In genomic region chr11:79465160-79465559, GRCh38 we compare ENCODE assay signal across 29 cellular contexts. TPM values are rescaled to one million over a fixed set of nuclear protein-coding genes. Genes with fewer than 3 reads are reported as not detected.
"Had no signal": no experiment of that assay in that cellular context is flagged by ENCODE, and none has a peak within 500 bp of the region (broad histone marks: within the 10 kb centered on the region; RNA-seq: fewer than 3 reads in every experiment).

No MANE protein-coding gene starts in this region.

- H3K27me3 ChIP-seq: colonic mucosa, foreskin keratinocyte, gastroesophageal sphincter, hepatocyte had no signal

- H3K4me1 Mint-ChIP-seq: immature natural killer cell; naive thymus-derived CD4-positive, alpha-beta T cell; natural killer cell had no signal

- H3K4me3 ChIP-seq: colonic mucosa, gastroesophageal sphincter, heart right ventricle, hepatocyte, left ventricle myocardium inferior, lower lobe of right lung had no signal

- H3K36me3 Mint-ChIP-seq: immature natural killer cell; naive thymus-derived CD4-positive, alpha-beta T cell; natural killer cell had no signal

- H3K79me2 ChIP-seq: hepatocyte had no signal

- H3K9me3 ChIP-seq: colonic mucosa, gastroesophageal sphincter, heart right ventricle, left ventricle myocardium inferior, lower lobe of right lung had no signal

- H3K4me1 ChIP-seq: colonic mucosa, gastroesophageal sphincter, heart right ventricle, lower lobe of right lung had no signal

- H2AFZ ChIP-seq: hepatocyte had no signal

- H3K27ac ChIP-seq: colonic mucosa, epithelial cell of prostate, foreskin keratinocyte, gastroesophageal sphincter, heart right ventricle, hepatocyte, left ventricle myocardium inferior, lower lobe of right lung had no signal

- H3K9me3 Mint-ChIP-seq: dendritic cell treated with granulocyte-macrophage colony-stimulating factor and Interleukin-4, amounts not matched to agents 40 ng/mL and 50 ng/mL, for 4 days; endodermal cell; natural killer cell had no signal

- H3K27ac Mint-ChIP-seq: dendritic cell treated with granulocyte-macrophage colony-stimulating factor and Interleukin-4, amounts not matched to agents 40 ng/mL and 50 ng/mL, for 4 days; effector memory CD8-positive, alpha-beta T cell; endodermal cell; immature natural killer cell; naive thymus-derived CD4-positive, alpha-beta T cell; natural killer cell had no signal

- H3K4me3 Mint-ChIP-seq: dendritic cell treated with granulocyte-macrophage colony-stimulating factor and Interleukin-4, amounts not matched to agents 40 ng/mL and 50 ng/mL, for 4 days; effector memory CD8-positive, alpha-beta T cell; endodermal cell; immature natural killer cell; naive thymus-derived CD4-positive, alpha-beta T cell; natural killer cell had no signal

- H3K36me3 ChIP-seq: colonic mucosa, gastroesophageal sphincter, heart right ventricle, left ventricle myocardium inferior, lower lobe of right lung had no signal

- ATAC-seq: effector memory CD8-positive, alpha-beta T cell; esophagus mucosa; foreskin keratinocyte; gastroesophageal sphincter; heart right ventricle; left colon; left lobe of liver; lower lobe of right lung; naive thymus-derived CD4-positive, alpha-beta T cell; natural killer cell had no signal

- H3K4me2 ChIP-seq: hepatocyte had no signal

- DNase-seq: colonic mucosa; cortex of kidney; effector CD8-positive, alpha-beta T cell; effector memory CD8-positive, alpha-beta T cell; endodermal cell; erythroblast; foreskin keratinocyte; glutamatergic neuron; head of caudate nucleus; heart right ventricle; hypothalamus; immature natural killer cell; islet precursor cell; kidney; kidney glomerular epithelial cell; left colon; left ventricle myocardium inferior; lower lobe of right lung; mesenchymal stem cell; midbrain; naive thymus-derived CD4-positive, alpha-beta T cell; natural killer cell had no signal

RNA-seq across cellular contexts. Expression of gene TENM4, which starts 24.3 kb away (rescaled TPM):
- total RNA-seq: lung microvascular endothelial cell had no signal
- polyA plus RNA-seq: immature natural killer cell; naive thymus-derived CD4-positive, alpha-beta T cell had no signal
